13 cellular contexts compared by ENCODE assay signal in genomic region chr14:71354801-71355200, GRCh38. TPM values are rescaled to one million over a fixed set of nuclear protein-coding genes. Genes with fewer than 3 reads are reported as not detected.
DNase-seq lines count a peak whose midpoint lies in the region; ATAC-seq and TF ChIP-seq lines count a peak whose summit lies in the region.
"Had no signal": no experiment of that assay in that cellular context is flagged by ENCODE, and none has a peak within 500 bp of the region (broad histone marks: within the 10 kb centered on the region; RNA-seq: fewer than 3 reads in every experiment).

No MANE protein-coding gene starts in this region.

- CTCF ChIA-PET in SK-N-SH (lab: Yijun Ruan, JAX): interaction anchor here (1.0 to 1.5 kb wide), 2 partner anchors 40 to 188 kb away, joined by 3 to 4 read pairs; no protein-coding TSS in a partner anchor
- CTCF ChIA-PET in Caco-2 (lab: Charles Lee): no interaction called here

- ATAC-seq in GM19351 (IDR thresholded peaks at IDR 0.05; ENCODE audit: unreplicated experiment): no peak
- ATAC-seq: activated T-helper 17 cell treated with anti-CD3 and anti-CD28 coated beads, Interleukin-2, amount 50 U/mL, for 72 hours had no signal

- POLR2A ChIA-PET in SK-N-SH (lab: Yijun Ruan, JAX): no interaction called here
- POLR2A ChIA-PET in Caco-2 (lab: Charles Lee): no interaction called here

- peak; percentile 10 for DNase-seq in ELF-1 (ENCODE audit: low read depth, low spot score)
- no peak for DNase-seq in SK-N-SH
- DNase-seq in fibroblast of lung (ENCODE audit: low read depth in 2 of 2): peak; percentile 8 to 79
- DNase-seq in osteocyte (ENCODE audit: extremely low spot score, unreplicated experiment): no peak
- no peak for DNase-seq in Caco-2
- DNase-seq in AG08396 (ENCODE audit: low spot score): no peak
- DNase-seq in MV-4-11 (lab: John Stamatoyannopoulos, UW): no peak
- DNase-seq: anterior cingulate cortex, DND-41, left ventricle myocardium superior, occipital lobe had no signal

- H4K20me1 ChIP-seq in SK-N-SH (ENCODE audit: insufficient read depth): no peaks in the 10 kb centered on the region
- no peaks in the 10 kb centered on the region for H4K20me1 ChIP-seq in fibroblast of lung (ENCODE audit: control insufficient read depth, extremely low read depth, insufficient read depth, low read length)

- H3K36me3 Mint-ChIP-seq in osteocyte (ENCODE audit: unreplicated experiment) (peaks cover 4% of the 10 kb centered on the region), Caco-2 (ENCODE audit: insufficient read depth, unreplicated experiment) (peaks cover 14% of the 10 kb centered on the region)

- TF ChIP-seq EP300 in SK-N-SH (IDR thresholded peaks at IDR 0.05; ENCODE audit: borderline replicate concordance in 1 of 2, low read depth in 1 of 2, low read length in 1 of 2): no peak

- H3K27me3 Mint-ChIP-seq in osteocyte (ENCODE audit: unreplicated experiment): no peaks in the 10 kb centered on the region
- no peaks in the 10 kb centered on the region for H3K27me3 Mint-ChIP-seq in Caco-2 (ENCODE audit: insufficient read depth, unreplicated experiment)
- H3K27me3 Mint-ChIP-seq: activated T-helper 17 cell treated with anti-CD3 and anti-CD28 coated beads, Interleukin-2, amount 50 U/mL, for 72 hours had no signal

- H3K27ac ChIP-seq in SK-N-SH (ENCODE audit: low read depth in 2 of 2, low read length in 1 of 2): peak overlapping the region; percentile 37 to 78
- H3K27ac ChIP-seq in fibroblast of lung (ENCODE audit: insufficient read depth, low read length): no peak overlapping the region

- H3K27ac Mint-ChIP-seq in osteocyte (ENCODE audit: unreplicated experiment) (peak overlapping the region; percentile 79), Caco-2 (ENCODE audit: unreplicated experiment) (no peak overlapping the region)
- H3K27ac Mint-ChIP-seq: activated T-helper 17 cell treated with anti-CD3 and anti-CD28 coated beads, Interleukin-2, amount 50 U/mL, for 72 hours had no signal

- 0 out of 4 replicates have a peak overlapping the region, but pooled peaks of 1 of the 2 experiments have one; percentile 1 for H3K4me3 ChIP-seq in SK-N-SH (ENCODE audit: low read depth in 2 of 2, low read length in 1 of 2)
- no peak overlapping the region for H3K4me3 ChIP-seq in fibroblast of lung (replicated peaks in 1 of 4; ENCODE audit: control extremely low read depth in 1 of 4, insufficient read depth in 1 of 4, low read depth in 3 of 4, low read length in 4 of 4)
- H3K4me3 ChIP-seq in Caco-2 (ENCODE audit: low read depth, low read length): no peak overlapping the region

- H2AFZ ChIP-seq in SK-N-SH (ENCODE audit: low read depth) (no peak overlapping the region), fibroblast of lung (ENCODE audit: low read length) (no peak overlapping the region)

- H3K9me3 ChIP-seq in SK-N-SH (no peaks in the 10 kb centered on the region), fibroblast of lung (ENCODE audit: control insufficient read depth, insufficient read depth, low read depth, low read length) (no peaks in the 10 kb centered on the region), Caco-2 (no peaks in the 10 kb centered on the region)

- peaks cover 28% of the 10 kb centered on the region in 2 experiments; a peak in 3 of 4 replicates for H3K4me1 ChIP-seq in SK-N-SH (ENCODE audit: control insufficient read depth in 1 of 2, insufficient read depth in 2 of 2, low read depth in 1 of 2, low read length in 1 of 2)
- no peaks in the 10 kb centered on the region for H3K4me1 ChIP-seq in fibroblast of lung (ENCODE audit: control insufficient read depth, extremely low read depth, insufficient read depth, low read length)
- peaks cover 12% of the 10 kb centered on the region for H3K4me1 ChIP-seq in Caco-2

- no peak overlapping the region for H3K4me3 Mint-ChIP-seq in osteocyte (ENCODE audit: unreplicated experiment)
- no peak overlapping the region for H3K4me3 Mint-ChIP-seq in Caco-2 (ENCODE audit: unreplicated experiment)
- H3K4me3 Mint-ChIP-seq: activated T-helper 17 cell treated with anti-CD3 and anti-CD28 coated beads, Interleukin-2, amount 50 U/mL, for 72 hours had no signal

- H3K4me2 ChIP-seq in SK-N-SH (peak overlapping the region; percentile 38), fibroblast of lung (ENCODE audit: extremely low read depth, insufficient read depth, low read length) (no peak overlapping the region)

- H3K9me2 ChIP-seq in SK-N-SH: no peaks in the 10 kb centered on the region

- no peak for TF ChIP-seq CTCF in SK-N-SH (IDR thresholded peaks at IDR 0.05)
- no peak for TF ChIP-seq CTCF in fibroblast of lung (conservative IDR thresholded peaks at IDR 0.05 in 1 of 2, IDR thresholded peaks at IDR 0.05 in 1 of 2; ENCODE audit: low read depth in 1 of 2, low read length in 2 of 2)
- TF ChIP-seq CTCF in osteocyte (IDR thresholded peaks at IDR 0.05): no peak
- no peak for TF ChIP-seq CTCF in Caco-2 (IDR thresholded peaks at IDR 0.05; ENCODE audit: insufficient read depth in 1 of 2, low read depth in 1 of 2, low read length in 1 of 2, severe bottlenecking in 1 of 2, unreplicated experiment in 1 of 2)

- peaks cover 97% of the 10 kb centered on the region for H3K79me2 ChIP-seq in SK-N-SH (ENCODE audit: insufficient read depth)
- H3K79me2 ChIP-seq in fibroblast of lung (ENCODE audit: control insufficient read depth, insufficient read depth, low read length): peaks cover 4% of the 10 kb centered on the region

- intact Hi-C loops in Caco-2 (cut with micrococcal nuclease; ENCODE audit: unreplicated experiment): no loop called here

- H3K9ac ChIP-seq in SK-N-SH (no peak overlapping the region), fibroblast of lung (ENCODE audit: insufficient read depth, low read length) (no peak overlapping the region)

- no peaks in the 10 kb centered on the region for H3K36me3 ChIP-seq in SK-N-SH (replicated peaks in 1 of 2; ENCODE audit: control insufficient read depth in 1 of 2, insufficient read depth in 2 of 2, low read length in 1 of 2)
- no peaks in the 10 kb centered on the region for H3K36me3 ChIP-seq in fibroblast of lung (ENCODE audit: control insufficient read depth, insufficient read depth, low read length)
- no peaks in the 10 kb centered on the region for H3K36me3 ChIP-seq in Caco-2 (ENCODE audit: control insufficient read depth, insufficient read depth, low read length)

- H3K9me3 Mint-ChIP-seq in osteocyte (ENCODE audit: unreplicated experiment) (no peaks in the 10 kb centered on the region), Caco-2 (ENCODE audit: unreplicated experiment) (no peaks in the 10 kb centered on the region)

- H3K27me3 ChIP-seq in SK-N-SH (ENCODE audit: insufficient read depth): no peaks in the 10 kb centered on the region
- H3K27me3 ChIP-seq in fibroblast of lung (ENCODE audit: control insufficient read depth, insufficient read depth, low read length): no peaks in the 10 kb centered on the region
- H3K27me3 ChIP-seq in Caco-2 (replicated peaks; ENCODE audit: control insufficient read depth, insufficient read depth, low read length): no peaks in the 10 kb centered on the region

- H3K4me1 Mint-ChIP-seq in osteocyte (ENCODE audit: unreplicated experiment) (peaks cover 23% of the 10 kb centered on the region), Caco-2 (ENCODE audit: low read depth, unreplicated experiment) (peaks cover 10% of the 10 kb centered on the region)

- BruUV-seq in Caco-2 (replicated peaks; lab: Mats Ljungman, UMichigan): no TSS peak

- WGBS in SK-N-SH (ENCODE audit: low lambda C conversion rate): 49% methylated on average over 5 of the region's 5 CpGs

- peaks cover 6% of the 10 kb centered on the region for H3F3A ChIP-seq in SK-N-SH (replicated peaks; ENCODE audit: insufficient read depth)

- TF ChIP-seq RAD21 in SK-N-SH (IDR thresholded peaks at IDR 0.05; ENCODE audit: low read length): no peak

TF ChIP-seq in SK-N-SH, 30 proteins besides CTCF, POLR2A, EP300 and RAD21 (continues in another document):
- TF ChIP-seq ZBTB33 (IDR thresholded peaks at IDR 0.05; ENCODE audit: borderline replicate concordance, low read depth) (no peak), CHD2 (IDR thresholded peaks at IDR 0.05; ENCODE audit: low read length, partially characterized antibody) (no peak), POLR2AphosphoS5 (IDR thresholded peaks at IDR 0.05; ENCODE audit: low read depth, low read length) (no peak), PBX3 (IDR thresholded peaks at IDR 0.05) (0 out of 2 replicates have a peak, but pooled peaks have one; percentile 3), SMC3 (IDR thresholded peaks at IDR 0.05; ENCODE audit: low read depth, low read length) (no peak)

RNA-seq across cellular contexts. Expression of gene SIPA1L1, which starts 34.5 kb away (rescaled TPM):
- polyA plus RNA-seq in SK-N-SH (2012; rRNA removed): 19.2 and 20.2 TPM in 2 replicates
- 10.7 and 14.2 TPM in 2 replicates for polyA plus RNA-seq in SK-N-SH (2012; cell fraction: cytosol; rRNA removed)
- polyA plus RNA-seq in SK-N-SH (2012; cell fraction: nucleus; rRNA removed): 52.5 and 76.4 TPM in 2 replicates
- total RNA-seq in fibroblast of lung: 27.2 and 72.5 TPM in 2 replicates
- 20.3 and 35.0 TPM in 2 replicates for polyA plus RNA-seq in fibroblast of lung
- polyA plus RNA-seq in fibroblast of lung (2012): 22.5 and 30.5 TPM in 2 replicates
- polyA minus RNA-seq in fibroblast of lung (ENCODE audit: low replicate concordance): 31.5 and 56.7 TPM in 2 replicates
- 65.0 and 67.4 TPM in 2 replicates for total RNA-seq in osteocyte
- total RNA-seq in Caco-2 (2022): 75.0 and 77.8 TPM in 2 replicates

Comparison
In these comparisons a context has a peak if more than half of its experiments do, and no peak if none do; other contexts are left out.
1. DNase-seq: peak in ELF-1 (single experiment) and fibroblast of lung (2 of 2); none in SK-N-SH (single experiment), osteocyte (single experiment), Caco-2 (0 of 2), AG08396 (single experiment) and MV-4-11 (single experiment).